3 cellular contexts compared by ENCODE assay signal in genomic region chr15:90228960-90229359, GRCh38.
DNase-seq lines count a peak whose midpoint lies in the region.
"Had no signal": no experiment of that assay in that cellular context is flagged by ENCODE, and none has a peak within 500 bp of the region (broad histone marks: within the 10 kb centered on the region; RNA-seq: fewer than 3 reads in every experiment).

No MANE protein-coding gene starts in this region.

- no peak for DNase-seq in T-helper 2 cell treated with Interferon-gamma antibody and Interleukin-4, amounts not matched to agents 5 μg/mL and 100 μg/mL, for 36 hours (ENCODE audit: low spot score)
- DNase-seq in T-helper 2 cell: no peak
- DNase-seq: cortex of kidney had no signal

- H3K36me3 Mint-ChIP-seq in T-helper 2 cell treated with Interferon-gamma antibody and Interleukin-4, amounts not matched to agents 5 μg/mL and 100 μg/mL, for 36 hours (ENCODE audit: low read depth): peaks cover 46% of the 10 kb centered on the region

- no peaks in the 10 kb centered on the region for H3K27me3 Mint-ChIP-seq in T-helper 2 cell treated with Interferon-gamma antibody and Interleukin-4, amounts not matched to agents 5 μg/mL and 100 μg/mL, for 36 hours (ENCODE audit: low read depth)

- no peak overlapping the region for H3K4me3 Mint-ChIP-seq in T-helper 2 cell treated with Interferon-gamma antibody and Interleukin-4, amounts not matched to agents 5 μg/mL and 100 μg/mL, for 36 hours

- H3K27ac Mint-ChIP-seq in T-helper 2 cell treated with Interferon-gamma antibody and Interleukin-4, amounts not matched to agents 5 μg/mL and 100 μg/mL, for 36 hours: peak overlapping the region; percentile 39

- H3K4me1 Mint-ChIP-seq in T-helper 2 cell treated with Interferon-gamma antibody and Interleukin-4, amounts not matched to agents 5 μg/mL and 100 μg/mL, for 36 hours (ENCODE audit: low read depth): peaks cover 29% of the 10 kb centered on the region

- H3K9me3 Mint-ChIP-seq in T-helper 2 cell treated with Interferon-gamma antibody and Interleukin-4, amounts not matched to agents 5 μg/mL and 100 μg/mL, for 36 hours: no peaks in the 10 kb centered on the region
